8 cellular contexts compared by ENCODE assay signal in genomic region chr3:64687781-64688515, GRCh38.
DNase-seq lines count a peak whose midpoint lies in the region; ATAC-seq lines count a peak whose summit lies in the region.

ADAMTS9 (minus strand) TSS chr3:64688000; CDS start chr3:64687657, 343 bp downstream.

- H3K27me3 Mint-ChIP-seq in effector memory CD8-positive, alpha-beta T cell = peaks cover 18 to 36% of the 10 kb centered on the region in 2 donors

- H3K36me3 Mint-ChIP-seq in effector memory CD8-positive, alpha-beta T cell (ENCODE audit: insufficient read depth) = no peaks in the 10 kb centered on the region

- peak within 1 kb of the TSS; percentile 87 for H3K27ac ChIP-seq in caudate nucleus (ENCODE audit: low read depth, low read length)

- H3K27ac Mint-ChIP-seq in effector memory CD8-positive, alpha-beta T cell = no peak within 1 kb of the TSS

- no peak within 1 kb of the TSS for H3K4me3 Mint-ChIP-seq in effector memory CD8-positive, alpha-beta T cell

- H3K4me1 Mint-ChIP-seq in effector memory CD8-positive, alpha-beta T cell (ENCODE audit: low read depth in 2 of 2) = peaks cover 5 to 8% of the 10 kb centered on the region in 2 donors

- no peak for ATAC-seq in effector memory CD8-positive, alpha-beta T cell (replicated peaks)
- ATAC-seq in GM21381 (IDR thresholded peaks at IDR 0.05; ENCODE audit: unreplicated experiment) = no peak

- DNase-seq in DMS79 treated with DMSO at 0.1 percent for 48 hours (lab: John Stamatoyannopoulos, UW) (peak; percentile 21), DMS79 (lab: John Stamatoyannopoulos, UW) (no peak), caudate nucleus (lab: John Stamatoyannopoulos, UW) (peak in 43 of 61 donors; percentile 7 to 65 (median 35)), iPS-NIHi11 (ENCODE audit: low spot score) (peak; percentile 56), skeletal muscle cell (ENCODE audit: low read depth) (peak; percentile 43), activated gamma-delta T cell (lab: John Stamatoyannopoulos, UW) (no peak)
- no peak for DNase-seq in effector memory CD8-positive, alpha-beta T cell

- H3K4me3 ChIP-seq in skeletal muscle cell (ENCODE audit: low read depth, low read length) = peak within 1 kb of the TSS; percentile 78

- peaks cover 9 to 14% of the 10 kb centered on the region in 2 donors for H3K9me3 Mint-ChIP-seq in effector memory CD8-positive, alpha-beta T cell

Comparison
In these comparisons a context has a peak if more than half of its experiments do, and no peak if none do; other contexts are left out.
1. DNase-seq: peak in DMS79 treated with DMSO at 0.1 percent for 48 hours (single experiment), caudate nucleus (43 of 61), iPS-NIHi11 (single experiment) and skeletal muscle cell (single experiment); none in DMS79 (single experiment), effector memory CD8-positive, alpha-beta T cell (0 of 3) and activated gamma-delta T cell (single experiment).